26 cellular contexts compared by ENCODE assay signal in genomic region chr10:111130471-111130870, GRCh38. TPM values are rescaled to one million over a fixed set of nuclear protein-coding genes. Genes with fewer than 3 reads are reported as not detected.
DNase-seq lines count a peak whose midpoint lies in the region; ATAC-seq and TF ChIP-seq lines count a peak whose summit lies in the region.
"Had no signal": no experiment of that assay in that cellular context is flagged by ENCODE, and none has a peak within 500 bp of the region (broad histone marks: within the 10 kb centered on the region; RNA-seq: fewer than 3 reads in every experiment).

No MANE protein-coding gene starts in this region.

- H3K79me2 ChIP-seq in hepatocyte (no peaks in the 10 kb centered on the region), PC-3 (ENCODE audit: low read length) (no peaks in the 10 kb centered on the region)

- H3K4me1 ChIP-seq in hepatocyte (ENCODE audit: insufficient read depth), result no peaks in the 10 kb centered on the region
- peaks cover 4 to 25% (median 14%) of the 10 kb centered on the region in 4 donors for H3K4me1 ChIP-seq in stomach
- H3K4me1 ChIP-seq in PC-3 (ENCODE audit: insufficient read depth, low read length), result no peaks in the 10 kb centered on the region
- H3K4me1 ChIP-seq: Caco-2 had no signal

- TF ChIP-seq EP300 in stomach (IDR thresholded peaks at IDR 0.05), result no peak

- no peaks in the 10 kb centered on the region for H3K9me3 ChIP-seq in hepatocyte (ENCODE audit: low read depth)
- no peaks in the 10 kb centered on the region for H3K9me3 ChIP-seq in stomach
- no peaks in the 10 kb centered on the region for H3K9me3 ChIP-seq in PC-3 (ENCODE audit: low read length)
- H3K9me3 ChIP-seq: SJSA1 had no signal

- H3K9me3 Mint-ChIP-seq in stimulated activated naive B cell treated with anti-CD40 and anti-IgM and Interleukin-4, amounts not matched to agents 10 μg/mL and 1 μg/mL and 100 μg/mL, for 72 hours, result peaks cover 0 to 7% of the 10 kb centered on the region in 2 donors
- H3K9me3 Mint-ChIP-seq: CD8-positive, alpha-beta T cell had no signal

- no peaks in the 10 kb centered on the region for H3K9me2 ChIP-seq in hepatocyte (replicated peaks; ENCODE audit: insufficient read depth)
- H3K9me2 ChIP-seq in PC-3 (replicated peaks; ENCODE audit: low read length), result no peaks in the 10 kb centered on the region

- POLR2A ChIA-PET in PC-3 (lab: Charles Lee; ENCODE audit: unreplicated experiment), result no interaction called here

- H3K36me3 Mint-ChIP-seq in stimulated activated naive B cell treated with anti-CD40 and anti-IgM and Interleukin-4, amounts not matched to agents 10 μg/mL and 1 μg/mL and 100 μg/mL, for 72 hours, result no peaks in the 10 kb centered on the region
- H3K36me3 Mint-ChIP-seq: CD8-positive, alpha-beta T cell had no signal

- no peak overlapping the region for H2AFZ ChIP-seq in hepatocyte
- no peak overlapping the region for H2AFZ ChIP-seq in PC-3 (ENCODE audit: low read length)

- H3K27ac ChIP-seq in VCaP (peak overlapping the region; percentile 62), hepatocyte (no peak overlapping the region), stomach (peak overlapping the region in 3 of 5 donors; percentile 18 to 49 (median 23)), PC-3 (ENCODE audit: low read length) (no peak overlapping the region)
- H3K27ac ChIP-seq: C4-2B, SJSA1 had no signal

- H3K4me2 ChIP-seq in hepatocyte, result peak overlapping the region; percentile 49
- H3K4me2 ChIP-seq in PC-3 (ENCODE audit: low read length), result no peak overlapping the region

- H3K36me3 ChIP-seq in hepatocyte (replicated peaks; ENCODE audit: insufficient read depth, low read depth), result no peaks in the 10 kb centered on the region
- no peaks in the 10 kb centered on the region for H3K36me3 ChIP-seq in stomach
- no peaks in the 10 kb centered on the region for H3K36me3 ChIP-seq in PC-3 (ENCODE audit: low read depth, low read length)
- H3K36me3 ChIP-seq: SJSA1 had no signal

- CTCF ChIA-PET in PC-3 (lab: Charles Lee), result no interaction called here

- TF ChIP-seq CTCF in VCaP (conservative IDR thresholded peaks at IDR 0.05), result no peak
- no peak for TF ChIP-seq CTCF in hepatocyte (IDR thresholded peaks at IDR 0.05; ENCODE audit: poor library complexity)
- TF ChIP-seq CTCF in stomach (IDR thresholded peaks at IDR 0.05), result no peak
- TF ChIP-seq CTCF in PC-3 (conservative IDR thresholded peaks at IDR 0.05; ENCODE audit: low read depth, low read length), result no peak

- H3K27ac Mint-ChIP-seq in stimulated activated naive B cell treated with anti-CD40 and anti-IgM and Interleukin-4, amounts not matched to agents 10 μg/mL and 1 μg/mL and 100 μg/mL, for 72 hours, result no peak overlapping the region
- H3K27ac Mint-ChIP-seq: B cell; CD8-positive, alpha-beta T cell had no signal

- no peaks in the 10 kb centered on the region for H3F3A ChIP-seq in PC-3 (ENCODE audit: low read length, unreplicated experiment)

- H3K4me3 Mint-ChIP-seq in stimulated activated naive B cell treated with anti-CD40 and anti-IgM and Interleukin-4, amounts not matched to agents 10 μg/mL and 1 μg/mL and 100 μg/mL, for 72 hours, result no peak overlapping the region
- H3K4me3 Mint-ChIP-seq: B cell; CD8-positive, alpha-beta T cell had no signal

- DNase-seq in DMS53 (lab: John Stamatoyannopoulos, UW) (peak; percentile 27), DMS53 treated with DMSO at 0.1 percent for 48 hours (lab: John Stamatoyannopoulos, UW; ENCODE audit: unreplicated experiment) (no peak), hepatocyte (ENCODE audit: low spot score) (no peak), stomach (no peak), PC-3 (no peak)
- no peak for DNase-seq in stimulated activated naive B cell treated with anti-CD40 and anti-IgM and Interleukin-4, amounts not matched to agents 10 μg/mL and 1 μg/mL and 100 μg/mL, for 72 hours
- DNase-seq: CD8-positive, alpha-beta T cell; DMS 273 treated with DMSO at 0.1 percent for 48 hours; DND-41; Kasumi-1; MV-4-11; NCI-H1105; NCI-H146; NCI-H1930; NCI-H2107; NCI-H446 treated with DMSO at 0.1 percent for 48 hours; NCI-H526 treated with DMSO at 0.1 percent for 48 hours; Right ventricle myocardium superior; RPMI8226 had no signal

- WGBS in hepatocyte (ENCODE audit: low lambda C conversion rate, missing lambda C conversion rate), result 70% methylated on average over 5 of the region's 5 CpGs
- WGBS in stomach, 5 donors, result 59 to 67% (median 64%) methylated on average over 5 of the region's 5 CpGs

- BruUV-seq in PC-3 (replicated peaks; lab: Mats Ljungman, UMichigan), result no TSS peak

- peaks cover 17 to 40% of the 10 kb centered on the region in 2 donors for H3K27me3 Mint-ChIP-seq in stimulated activated naive B cell treated with anti-CD40 and anti-IgM and Interleukin-4, amounts not matched to agents 10 μg/mL and 1 μg/mL and 100 μg/mL, for 72 hours

- H3K4me3 ChIP-seq in hepatocyte (no peak overlapping the region), stomach (no peak overlapping the region), PC-3 (ENCODE audit: low read length) (no peak overlapping the region)
- H3K4me3 ChIP-seq: K562, SJSA1 had no signal

- TF ChIP-seq POLR2A in stomach (IDR thresholded peaks at IDR 0.05), result no peak

- intact Hi-C loops in stomach (cut with DNase I; ENCODE audit: low total_unique reads) (no loop called here), PC-3 (cut with micrococcal nuclease) (no loop called here)

- peaks cover 28% of the 10 kb centered on the region for H3K27me3 ChIP-seq in hepatocyte
- H3K27me3 ChIP-seq in stomach, result no peaks in the 10 kb centered on the region
- H3K27me3 ChIP-seq in PC-3 (ENCODE audit: low read length), result no peaks in the 10 kb centered on the region

- no peaks in the 10 kb centered on the region for H3K4me1 Mint-ChIP-seq in stimulated activated naive B cell treated with anti-CD40 and anti-IgM and Interleukin-4, amounts not matched to agents 10 μg/mL and 1 μg/mL and 100 μg/mL, for 72 hours
- H3K4me1 Mint-ChIP-seq: B cell had no signal

- no peaks in the 10 kb centered on the region for H4K20me1 ChIP-seq in hepatocyte (ENCODE audit: insufficient read depth, poor library complexity, severe bottlenecking)
- no peaks in the 10 kb centered on the region for H4K20me1 ChIP-seq in PC-3 (ENCODE audit: low read length)

- H3K9ac ChIP-seq in PC-3 (ENCODE audit: low read length), result no peak overlapping the region

- ATAC-seq in PC-3, result no peak
- no peak for ATAC-seq in stimulated activated naive B cell treated with anti-CD40 and anti-IgM and Interleukin-4, amounts not matched to agents 10 μg/mL and 1 μg/mL and 100 μg/mL, for 72 hours (replicated peaks)
- ATAC-seq: CD8-positive, alpha-beta T cell; K562 had no signal

RNA-seq across cellular contexts. Expression of gene ADRA2A, which starts 53.6 kb away (rescaled TPM):
- 1.6 and 1.9 TPM in 2 replicates for total RNA-seq in hepatocyte
- polyA plus RNA-seq in hepatocyte, result 0.84 and 1.8 TPM in 2 replicates
- total RNA-seq in stomach, result 1 to 10 TPM in 2 of 5 donors, under 1 TPM in 2, not detected in 1; 0.58 to 4.9 (median 1.2) TPM
- under 1 TPM; 0.25 to 0.65 (median 0.31) TPM for polyA plus RNA-seq in stomach
- total RNA-seq in PC-3 (2014; rRNA removed), result not detected in 2 replicates
- total RNA-seq: B cell; CD8-positive, alpha-beta T cell; K562; M059J had no signal
- polyA plus RNA-seq: K562 had no signal

Comparison
In these comparisons a context has a peak if more than half of its experiments do, and no peak if none do; other contexts are left out.
1. H3K27ac ChIP-seq: peak in VCaP (single experiment) and stomach (3 of 5); none in hepatocyte (single experiment) and PC-3 (single experiment).